8 cellular contexts compared by ENCODE assay signal in the genomic region with DNA sequence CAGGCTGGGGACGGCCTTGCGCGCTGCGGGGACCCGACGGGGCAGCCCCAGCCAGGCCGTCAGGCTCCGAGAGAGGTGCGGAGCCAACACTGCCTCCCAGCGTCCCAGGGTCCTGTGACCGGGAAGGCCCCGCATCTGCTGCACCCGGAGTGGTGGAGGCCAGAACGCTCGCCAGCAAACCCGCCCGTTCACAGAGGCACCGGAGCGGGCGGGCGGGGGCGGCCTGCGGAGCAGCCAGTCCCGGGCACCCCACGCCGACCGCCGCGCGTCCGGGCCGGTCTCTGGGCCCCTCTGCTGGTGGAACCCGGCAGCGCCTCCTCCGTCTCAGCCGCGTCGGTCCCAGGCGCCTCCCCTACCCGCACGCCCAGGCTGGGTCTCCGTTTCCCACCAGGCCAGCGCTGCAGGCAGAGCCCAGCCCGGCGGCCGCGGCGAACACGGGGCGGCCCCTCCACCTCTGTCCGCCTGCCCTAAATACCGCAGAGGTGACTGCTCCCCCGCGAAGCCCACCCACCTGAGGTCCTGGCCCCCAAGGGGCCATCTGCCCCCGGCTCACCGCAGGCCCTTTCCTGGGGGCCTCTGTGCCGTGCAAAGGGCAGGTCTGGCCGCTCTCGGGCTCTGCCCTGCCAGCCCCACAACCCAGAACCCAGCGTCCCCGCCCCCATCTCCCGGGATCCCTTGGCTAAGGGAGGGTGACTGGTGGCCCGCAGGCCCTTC. TPM values are rescaled to one million over a fixed set of nuclear protein-coding genes. Genes with fewer than 3 reads are reported as not detected.
DNase-seq lines count a peak whose midpoint lies in the region; ATAC-seq, FAIRE-seq and TF ChIP-seq lines count a peak whose summit lies in the region.

No MANE protein-coding gene starts in this region.

- POLR2A ChIA-PET in Panc1 (lab: Charles Lee): no interaction called here

- H3F3A ChIP-seq in GM23248 (ENCODE audit: insufficient read depth): no peaks in the 10 kb centered on the region

- WGBS in GM23248 (ENCODE audit: low coverage in 1 of 2, low lambda C conversion rate in 2 of 2, missing lambda C conversion rate in 2 of 2), 2 experiments: 2 to 4% methylated on average over 22 to 53 of the region's 63 CpGs
- WGBS in pancreas, 2 donors: 3 to 5% methylated on average over 42 to 63 of the region's 63 CpGs
- WGBS in urinary bladder: 2% methylated on average over 63 of the region's 63 CpGs

- H3K4me2 ChIP-seq in GM23248 (ENCODE audit: unreplicated experiment): peak overlapping the region; percentile 86

- H3K79me2 ChIP-seq in GM23248 (ENCODE audit: insufficient read depth): no peaks in the 10 kb centered on the region

- H3K4me3 ChIP-seq in AG09309 (ENCODE audit: control insufficient read depth, low read depth, low read length) (peak overlapping the region; percentile 44), GM23248 (peak overlapping the region; percentile 62), Panc1 (ENCODE audit: low read depth in 2 of 2, low read length in 2 of 2) (peak overlapping the region; percentile 30 to 49), pancreas (peak overlapping the region in 3 of 4 donors; percentile 9 to 40 (median 30)), urinary bladder (ENCODE audit: low read depth, low read length) (peak overlapping the region; percentile 33)

- BruUV-seq in Panc1 (replicated peaks; lab: Mats Ljungman, UMichigan): no TSS peak

- H3K9me3 Mint-ChIP-seq in activated naive CD4-positive, alpha-beta T cell treated with anti-CD3 and anti-CD28 coated beads, Interleukin-2, amount 50 U/mL, for 72 hours: peaks cover 0 to 4% of the 10 kb centered on the region in 2 donors
- H3K9me3 Mint-ChIP-seq in glutamatergic neuron (ENCODE audit: unreplicated experiment): peaks cover 11% of the 10 kb centered on the region

- H3K27me3 ChIP-seq in GM23248 (replicated peaks; ENCODE audit: insufficient read depth) (no peaks in the 10 kb centered on the region), Panc1 (ENCODE audit: control insufficient read depth, insufficient read depth, low read length) (no peaks in the 10 kb centered on the region), pancreas (no peaks in the 10 kb centered on the region)

- no peak overlapping the region for H3K27ac Mint-ChIP-seq in activated naive CD4-positive, alpha-beta T cell treated with anti-CD3 and anti-CD28 coated beads, Interleukin-2, amount 50 U/mL, for 72 hours
- no peak overlapping the region for H3K27ac Mint-ChIP-seq in glutamatergic neuron (ENCODE audit: unreplicated experiment)

- H3K4me1 Mint-ChIP-seq in glutamatergic neuron (ENCODE audit: low read depth, unreplicated experiment): no peaks in the 10 kb centered on the region

- no peaks in the 10 kb centered on the region for H4K20me1 ChIP-seq in GM23248 (ENCODE audit: insufficient read depth)

- CTCF ChIA-PET in Panc1 (lab: Charles Lee): no interaction called here

- peak; percentile 75 for ATAC-seq in Panc1
- peak; percentile 76 to 96 for ATAC-seq in activated naive CD4-positive, alpha-beta T cell treated with anti-CD3 and anti-CD28 coated beads, Interleukin-2, amount 50 U/mL, for 72 hours
- peak; percentile 81 to 91 (median 90) for ATAC-seq in pancreas
- ATAC-seq in HG02870 (IDR thresholded peaks at IDR 0.05; ENCODE audit: unreplicated experiment): no peak

- intact Hi-C loops in Panc1 (cut with micrococcal nuclease; ENCODE audit: unreplicated experiment) (no loop called here), pancreas (cut with DNase I) (loop anchor here in 2 of 3 donors (5.0 kb wide), 2 partner anchors 105 to 125 kb away; a partner anchor contains a TSS)

- H3K9ac ChIP-seq in GM23248: peak overlapping the region; percentile 74

- peaks cover 0 to 8% of the 10 kb centered on the region in 2 donors for H3K36me3 Mint-ChIP-seq in activated naive CD4-positive, alpha-beta T cell treated with anti-CD3 and anti-CD28 coated beads, Interleukin-2, amount 50 U/mL, for 72 hours
- H3K36me3 Mint-ChIP-seq in glutamatergic neuron (ENCODE audit: unreplicated experiment): peaks cover 8% of the 10 kb centered on the region

- H3K27ac ChIP-seq in GM23248 (no peak overlapping the region), Panc1 (ENCODE audit: low read length) (peak overlapping the region; percentile 51; the same call in 1 of the 2 replicates), pancreas (peak overlapping the region in 2 of 4 donors; percentile 30 to 42), urinary bladder (ENCODE audit: low read depth) (peak overlapping the region; percentile 57)

- peak overlapping the region; percentile 82 for H2AFZ ChIP-seq in GM23248

- no peaks in the 10 kb centered on the region for H3K9me3 ChIP-seq in GM23248 (ENCODE audit: low read depth)
- no peaks in the 10 kb centered on the region for H3K9me3 ChIP-seq in Panc1 (ENCODE audit: control insufficient read depth, insufficient read depth, low read depth, low read length)
- no peaks in the 10 kb centered on the region for H3K9me3 ChIP-seq in pancreas

- DNase-seq in AG09309 (ENCODE audit: low read depth): no peak
- peak; percentile 86 for DNase-seq in GM23248
- no peak for DNase-seq in Panc1 (ENCODE audit: low read depth, low spot score)
- DNase-seq in activated naive CD4-positive, alpha-beta T cell treated with anti-CD3 and anti-CD28 coated beads, Interleukin-2, amount 50 U/mL, for 72 hours (ENCODE audit: low spot score in 2 of 2): peak; percentile 67 to 81
- peak; percentile 90 for DNase-seq in glutamatergic neuron
- peak; percentile 59 to 90 (median 80) for DNase-seq in pancreas

- peaks cover 6% of the 10 kb centered on the region for H3K4me1 ChIP-seq in GM23248 (ENCODE audit: insufficient read depth)
- H3K4me1 ChIP-seq in Panc1 (ENCODE audit: control insufficient read depth, insufficient read depth, low read length): peaks cover 29% of the 10 kb centered on the region
- peaks cover 0 to 4% (median 0%) of the 10 kb centered on the region in 3 donors for H3K4me1 ChIP-seq in pancreas
- H3K4me1 ChIP-seq in urinary bladder (ENCODE audit: insufficient read depth): no peaks in the 10 kb centered on the region

- TF ChIP-seq CTCF in AG09309 (IDR thresholded peaks at IDR 0.05; ENCODE audit: control insufficient read depth, insufficient read depth, low read depth, low read length, missing control alignments): peak; percentile 64
- peak; percentile 86 for TF ChIP-seq CTCF in Panc1 (IDR thresholded peaks at IDR 0.05)
- peak; percentile 87 for TF ChIP-seq CTCF in glutamatergic neuron (IDR thresholded peaks at IDR 0.05; ENCODE audit: partially characterized antibody, unreplicated experiment)
- TF ChIP-seq CTCF in pancreas (IDR thresholded peaks at IDR 0.05): peak; percentile 72 to 89 (median 79)

- H3K4me3 Mint-ChIP-seq in glutamatergic neuron (ENCODE audit: unreplicated experiment): no peak overlapping the region

- in situ Hi-C loops in GM23248 (cut with MboI) (loop anchor here (10.0 to 25.0 kb wide), 2 partner anchors 112 to 295 kb away; a partner anchor contains a TSS), Panc1 (cut with HindIII; ENCODE audit: low pct_unique_long_range_greater_than_20kb, low sequenced_read_pairs) (no loop called here)

- no peak for FAIRE-seq in pancreas (lab: Jason Lieb, UNC)

- no peaks in the 10 kb centered on the region for H3K36me3 ChIP-seq in GM23248 (ENCODE audit: low read depth)
- no peaks in the 10 kb centered on the region for H3K36me3 ChIP-seq in Panc1 (ENCODE audit: control insufficient read depth, insufficient read depth, low read length)
- no peaks in the 10 kb centered on the region for H3K36me3 ChIP-seq in pancreas
- no peaks in the 10 kb centered on the region for H3K36me3 ChIP-seq in urinary bladder (ENCODE audit: insufficient read depth)

- no peaks in the 10 kb centered on the region for H3K9me2 ChIP-seq in GM23248 (ENCODE audit: insufficient read depth)

- H3K27me3 Mint-ChIP-seq in glutamatergic neuron (ENCODE audit: unreplicated experiment): peaks cover 4% of the 10 kb centered on the region

RNA-seq across cellular contexts. Expression of a gene that starts 15.9 kb away (rescaled TPM):
- total RNA-seq in GM23248 (2014; rRNA removed; shearing (Covaris generic)): 11.6 and 17.1 TPM in 2 replicates
- polyA plus RNA-seq in GM23248 (2016; fragmentation: Nextera tagmentation; extraction: Ambion mirVana): 8.7 and 10.1 TPM in 2 replicates
- total RNA-seq in Panc1 (2021; ENCODE audit: unreplicated experiment): 9.2 TPM
- 14.6 TPM for polyA plus RNA-seq in Panc1 (2012; ENCODE audit: insufficient read length)
- total RNA-seq in activated naive CD4-positive, alpha-beta T cell treated with anti-CD3 and anti-CD28 coated beads, Interleukin-2, amount 50 U/mL, for 72 hours: 10 to 100 TPM in 1 of 2 donors, 1 to 10 TPM in 1; 7.9 to 14.8 TPM
- 24.5 TPM for total RNA-seq in glutamatergic neuron (ENCODE audit: unreplicated experiment)
- 10 to 100 TPM in 3 of 6 donors, 1 to 10 TPM in 3; 8.1 to 16.5 (median 10.4) TPM for total RNA-seq in pancreas
- polyA plus RNA-seq in pancreas: 10 to 100 TPM; 43.1 to 57.3 TPM
- 7.5 TPM for total RNA-seq in urinary bladder
- polyA plus RNA-seq in urinary bladder: 12.0 TPM

RNA-seq across cellular contexts. Expression of a gene that starts 16.2 kb away (rescaled TPM):
- 0.32 TPM in 1 of 2 replicates, not detected in the other for total RNA-seq in GM23248 (2014; rRNA removed; shearing (Covaris generic))
- 0.15 and 0.39 TPM in 2 replicates for polyA plus RNA-seq in GM23248 (2016; fragmentation: Nextera tagmentation; extraction: Ambion mirVana)
- total RNA-seq in Panc1 (2021; ENCODE audit: unreplicated experiment): 3.7 TPM
- polyA plus RNA-seq in Panc1 (2012; ENCODE audit: insufficient read length): 5.5 TPM
- total RNA-seq in activated naive CD4-positive, alpha-beta T cell treated with anti-CD3 and anti-CD28 coated beads, Interleukin-2, amount 50 U/mL, for 72 hours: 1 to 10 TPM in 1 of 2 donors, not detected in 1; 1.5 TPM
- total RNA-seq in glutamatergic neuron (ENCODE audit: unreplicated experiment): 2.6 TPM
- 10 to 100 TPM in 3 of 6 donors, 1 to 10 TPM in 3; 6.6 to 15.0 (median 10.0) TPM for total RNA-seq in pancreas
- 10 to 100 TPM; 40.0 to 45.5 TPM for polyA plus RNA-seq in pancreas
- total RNA-seq in urinary bladder: 0.90 TPM
- 3.0 TPM for polyA plus RNA-seq in urinary bladder

RNA-seq across cellular contexts. Expression of a gene that starts 34.1 kb away (rescaled TPM):
- total RNA-seq in GM23248 (2014; rRNA removed; shearing (Covaris generic)): not detected in 2 replicates
- polyA plus RNA-seq in GM23248 (2016; fragmentation: Nextera tagmentation; extraction: Ambion mirVana) (not detected in 2 replicates), pancreas (1 to 10 TPM; 3.9 to 4.7 TPM), urinary bladder (not detected)
- total RNA-seq in Panc1 (2021; ENCODE audit: unreplicated experiment) (3.9 TPM), glutamatergic neuron (ENCODE audit: unreplicated experiment) (1.0 TPM), pancreas (1 to 10 TPM in 5 of 6 donors, under 1 TPM in 1; 0.98 to 3.8 (median 1.3) TPM), urinary bladder (0.16 TPM)
- 4.2 TPM for polyA plus RNA-seq in Panc1 (2012; ENCODE audit: insufficient read length)
- not detected for total RNA-seq in activated naive CD4-positive, alpha-beta T cell treated with anti-CD3 and anti-CD28 coated beads, Interleukin-2, amount 50 U/mL, for 72 hours

RNA-seq across cellular contexts. Expression of a gene that starts 52.1 kb away (rescaled TPM):
- 28.8 and 29.1 TPM in 2 replicates for total RNA-seq in GM23248 (2014; rRNA removed; shearing (Covaris generic))
- 13.5 and 13.7 TPM in 2 replicates for polyA plus RNA-seq in GM23248 (2016; fragmentation: Nextera tagmentation; extraction: Ambion mirVana)
- total RNA-seq in Panc1 (2021; ENCODE audit: unreplicated experiment): 40.0 TPM
- polyA plus RNA-seq in Panc1 (2012; ENCODE audit: insufficient read length): 53.6 TPM
- total RNA-seq in activated naive CD4-positive, alpha-beta T cell treated with anti-CD3 and anti-CD28 coated beads, Interleukin-2, amount 50 U/mL, for 72 hours: 10 to 100 TPM; 12.0 to 61.3 TPM
- 131 TPM for total RNA-seq in glutamatergic neuron (ENCODE audit: unreplicated experiment)
- total RNA-seq in pancreas: 10 to 100 TPM; 22.0 to 34.4 (median 26.3) TPM
- 10 to 100 TPM; 68.6 to 81.0 TPM for polyA plus RNA-seq in pancreas
- total RNA-seq in urinary bladder: 8.6 TPM
- 36.2 TPM for polyA plus RNA-seq in urinary bladder

Comparison
In these comparisons a context has a peak if more than half of its experiments do, and no peak if none do; other contexts are left out.
1. DNase-seq: peak in GM23248 (single experiment), activated naive CD4-positive, alpha-beta T cell treated with anti-CD3 and anti-CD28 coated beads, Interleukin-2, amount 50 U/mL, for 72 hours (2 of 2), glutamatergic neuron (single experiment) and pancreas (6 of 6); none in AG09309 (single experiment) and Panc1 (single experiment).
2. Peak in every context shown above with its lines, with median percentiles within 50 percentile points of each other: H3K4me3 ChIP-seq and CTCF ChIP-seq.